ENCODE assay signal across 10 cellular contexts in the genomic region with DNA sequence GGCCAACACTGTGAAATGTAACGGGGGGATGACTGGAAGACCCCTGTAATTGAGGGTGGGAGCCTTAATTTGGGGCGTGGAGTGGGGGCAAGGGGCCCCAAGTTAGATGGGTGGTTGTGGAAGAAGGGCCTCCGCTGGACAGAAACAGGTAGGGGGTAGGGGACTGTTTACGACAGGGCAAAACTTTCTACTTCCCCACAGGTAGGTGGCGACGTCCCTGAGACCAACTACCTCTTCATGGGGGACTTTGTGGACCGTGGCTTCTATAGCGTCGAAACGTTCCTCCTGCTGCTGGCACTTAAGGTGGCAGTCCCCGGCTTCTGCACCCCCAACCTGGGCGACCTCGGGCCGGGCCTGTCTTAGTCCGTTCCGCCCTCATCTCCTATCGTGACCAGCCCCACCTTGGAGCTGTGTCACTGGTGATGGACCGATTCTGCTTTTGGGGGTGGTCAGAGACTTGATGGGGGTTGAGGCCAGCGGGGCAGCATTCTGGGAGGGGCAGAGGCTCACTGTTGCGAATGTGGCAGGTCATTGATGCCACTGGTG. TPM values are rescaled to one million over a fixed set of nuclear protein-coding genes. Genes with fewer than 3 reads are reported as not detected.
DNase-seq lines count a peak whose midpoint lies in the region; FAIRE-seq and TF ChIP-seq lines count a peak whose summit lies in the region.
"Had no signal": no experiment of that assay in that cellular context is flagged by ENCODE, and none has a peak within 500 bp of the region (broad histone marks: within the 10 kb centered on the region; RNA-seq: fewer than 3 reads in every experiment).

No MANE protein-coding gene starts in this region.

- peaks cover 8% of the 10 kb centered on the region for H3K4me1 Mint-ChIP-seq in Calu3 (ENCODE audit: low read depth, unreplicated experiment)

- CTCF ChIA-PET in Calu3 (lab: Charles Lee), result no interaction called here

- no TSS peak for BruUV-seq in Calu3 (replicated peaks; lab: Mats Ljungman, UMichigan)

- peaks cover 67% of the 10 kb centered on the region for H3K36me3 Mint-ChIP-seq in Calu3 (ENCODE audit: insufficient read depth, unreplicated experiment)

- H3K27me3 Mint-ChIP-seq in Calu3 (ENCODE audit: unreplicated experiment), result no peaks in the 10 kb centered on the region
- H3K27me3 Mint-ChIP-seq: CD8-positive, alpha-beta memory T cell had no signal

- intact Hi-C loops in Calu3 (cut with micrococcal nuclease; ENCODE audit: unreplicated experiment), result no loop called here

- DNase-seq in Calu3, result no peak
- no peak for DNase-seq in epithelial cell of proximal tubule (ENCODE audit: low read depth)
- DNase-seq in cerebellar cortex (ENCODE audit: low spot score), result no peak
- no peak for DNase-seq in NCI-H524 treated with DMSO at 0.1 percent for 48 hours (lab: John Stamatoyannopoulos, UW)
- DNase-seq in frontal cortex (ENCODE audit: low spot score in 2 of 2), result no peak
- DNase-seq: CD8-positive, alpha-beta memory T cell; NCI-H526; SJCRH30; stimulated activated CD4-positive, alpha-beta T cell treated with anti-CD3 and anti-CD28 coated beads, Interleukin-4, amount 100 ng/mL, for 24 hours had no signal

- H3K4me3 ChIP-seq in epithelial cell of proximal tubule (ENCODE audit: low read depth, low read length), result no peak overlapping the region
- H3K4me3 ChIP-seq: SJCRH30 had no signal

- FAIRE-seq in frontal cortex (lab: Jason Lieb, UNC), result no peak

- no peak overlapping the region for H3K27ac Mint-ChIP-seq in Calu3 (ENCODE audit: unreplicated experiment)

- peak; percentile 32 for TF ChIP-seq CTCF in Calu3 (IDR thresholded peaks at IDR 0.05; ENCODE audit: unreplicated experiment)
- peak; percentile 21; the same call in 1 of the 2 replicates for TF ChIP-seq CTCF in LNCAP (IDR thresholded peaks at IDR 0.05)
- peak; percentile 30 for TF ChIP-seq CTCF in epithelial cell of proximal tubule (conservative IDR thresholded peaks at IDR 0.05; ENCODE audit: low read depth, low read length)

- no peaks in the 10 kb centered on the region for H3K9me3 Mint-ChIP-seq in Calu3 (ENCODE audit: low read depth, unreplicated experiment)
- H3K9me3 Mint-ChIP-seq: CD8-positive, alpha-beta memory T cell had no signal

- no peak overlapping the region for H3K4me3 Mint-ChIP-seq in Calu3 (ENCODE audit: low read depth, unreplicated experiment)

RNA-seq across cellular contexts. Expression of a gene that starts 6.8 kb away (rescaled TPM):
- total RNA-seq in Calu3 (2022) (184 and 187 TPM in 2 replicates), epithelial cell of proximal tubule (98.4 and 178 TPM in 2 replicates), frontal cortex (90.5 TPM)

RNA-seq across cellular contexts. Expression of a gene that starts 9.1 kb away (rescaled TPM):
- total RNA-seq in Calu3 (2022) (3.6 and 4.7 TPM in 2 replicates), epithelial cell of proximal tubule (0.07 and 1.3 TPM in 2 replicates), frontal cortex (0.41 TPM)

RNA-seq across cellular contexts. Expression of a gene that starts 13.4 kb away (rescaled TPM):
- total RNA-seq in Calu3 (2022) (21.1 and 28.0 TPM in 2 replicates), epithelial cell of proximal tubule (16.0 and 41.3 TPM in 2 replicates), frontal cortex (18.8 TPM)

RNA-seq across cellular contexts. Expression of a gene that starts 17.1 kb away (rescaled TPM):
- total RNA-seq in Calu3 (2022) (1,549 and 1,562 TPM in 2 replicates), epithelial cell of proximal tubule (1,398 and 2,089 TPM in 2 replicates), frontal cortex (76.6 TPM)

RNA-seq across cellular contexts. Expression of a gene that starts 30.7 kb away (rescaled TPM):
- total RNA-seq in Calu3 (2022) (7.8 and 9.4 TPM in 2 replicates), epithelial cell of proximal tubule (0.72 TPM in 1 of 2 replicates, not detected in the other), frontal cortex (1.2 TPM)
